18 cellular contexts compared by ENCODE assay signal in the genomic region with DNA sequence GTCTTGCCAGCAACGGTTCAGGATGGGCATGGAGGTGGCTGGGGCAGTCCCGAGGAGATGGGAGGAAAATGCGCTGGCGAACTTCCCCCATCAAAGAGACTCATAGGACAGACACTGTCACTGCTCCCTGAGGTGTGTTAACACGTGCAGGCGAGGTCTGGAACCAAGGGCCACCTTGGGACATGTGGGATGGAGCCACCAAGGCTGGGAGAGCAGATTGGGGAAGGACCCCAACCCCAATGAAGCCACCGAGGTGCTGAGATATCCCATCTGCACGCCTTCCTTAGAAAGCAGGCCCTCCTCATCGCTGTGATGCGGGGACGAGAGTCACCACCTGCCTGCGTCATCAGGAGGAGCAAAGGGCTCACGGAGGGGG. TPM values are rescaled to one million over a fixed set of nuclear protein-coding genes. Genes with fewer than 3 reads are reported as not detected.
"Had no signal": no experiment of that assay in that cellular context is flagged by ENCODE, and none has a peak within 500 bp of the region (broad histone marks: within the 10 kb centered on the region; RNA-seq: fewer than 3 reads in every experiment).

No MANE protein-coding gene starts in this region.

- ATAC-seq: activated naive CD4-positive, alpha-beta T cell treated with anti-CD3 and anti-CD28 coated beads, Interleukin-2, amount 50 U/mL, for 72 hours; gastroesophageal sphincter; left lung; stimulated activated naive CD8-positive, alpha-beta T cell treated with anti-CD3 and anti-CD28 coated beads, Interleukin-15, Interleukin-2, amounts not matched to agents 100 U/mL and 50 U/mL, for 24 hours had no signal

- H3K27ac Mint-ChIP-seq: activated CD4-positive, alpha-beta memory T cell treated with anti-CD3 and anti-CD28 coated beads for 36 hours; activated naive CD4-positive, alpha-beta T cell treated with anti-CD3 and anti-CD28 coated beads, Interleukin-2, amount 50 U/mL, for 72 hours; T-helper 2 cell treated with Interferon-gamma antibody and Interleukin-4, amounts not matched to agents 5 μg/mL and 100 μg/mL, for 36 hours had no signal

- DNase-seq: activated CD4-positive, alpha-beta memory T cell treated with anti-CD3 and anti-CD28 coated beads for 36 hours; activated CD4-positive, alpha-beta T cell treated with anti-CD3 and anti-CD28 coated beads for 4 hours; activated T-cell treated with anti-CD3 and anti-CD28 coated beads for 4 hours; effector CD8-positive, alpha-beta T cell; mammary epithelial cell; stimulated activated CD4-positive, alpha-beta T cell treated with anti-CD3 and anti-CD28 coated beads, Interleukin-2, amount 100 ng/mL, for 24 hours; stimulated activated naive CD8-positive, alpha-beta T cell treated with anti-CD3 and anti-CD28 coated beads, Interleukin-15, Interleukin-2, amounts not matched to agents 100 U/mL and 50 U/mL, for 24 hours; uterus had no signal

- H3K4me3 ChIP-seq: adrenal gland, esophagus muscularis mucosa, gastroesophageal sphincter, heart left ventricle, left lung, tibial artery, uterus had no signal

- H3K9me3 ChIP-seq: adrenal gland, uterus had no signal

- H3K4me1 ChIP-seq: adrenal gland, esophagus muscularis mucosa, gastroesophageal sphincter, heart left ventricle, left lung, tibial artery, uterus had no signal

- H3K27me3 ChIP-seq: adrenal gland, uterus had no signal

- H3K36me3 ChIP-seq: adrenal gland, esophagus muscularis mucosa, gastroesophageal sphincter, heart left ventricle, left lung, tibial artery, uterus had no signal

- H3K4me3 Mint-ChIP-seq: activated CD4-positive, alpha-beta memory T cell treated with anti-CD3 and anti-CD28 coated beads for 36 hours; T-helper 2 cell treated with Interferon-gamma antibody and Interleukin-4, amounts not matched to agents 5 μg/mL and 100 μg/mL, for 36 hours had no signal

- H3K27ac ChIP-seq: adrenal gland, esophagus muscularis mucosa, gastroesophageal sphincter, heart left ventricle, left lung, tibial artery, uterus had no signal

RNA-seq across cellular contexts. Expression of gene BEGAIN, which starts 16.9 kb away (rescaled TPM):
- total RNA-seq: myocyte had no signal
- polyA plus RNA-seq: endothelial cell of umbilical vein had no signal
